Comparison of ENCODE assay signal across 2 cellular contexts in genomic region chr6:32013738-32014137, GRCh38. TPM values are rescaled to one million over a fixed set of nuclear protein-coding genes. Genes with fewer than 3 reads are reported as not detected.
"Had no signal": no experiment of that assay in that cellular context is flagged by ENCODE, and none has a peak within 500 bp of the region (broad histone marks: within the 10 kb centered on the region; RNA-seq: fewer than 3 reads in every experiment).

No MANE protein-coding gene starts in this region.

RNA-seq across cellular contexts. Expression of gene CYP21A2, which starts 24.5 kb away (rescaled TPM):
- total RNA-seq: activated B cell treated with CpG ODN at 0.5 μM for 24 hours; activated CD8-positive, alpha-beta T cell treated with anti-CD3 and anti-CD28 coated beads, Interleukin-2, amount 10 ng/mL, durations not matched to agents 7 days and 5 days had no signal
